ENCODE assay signal across 1 cellular context in genomic region chr3:72683068-72683467, GRCh38.
TF ChIP-seq lines count a peak whose summit lies in the region.

No MANE protein-coding gene starts in this region.

TF ChIP-seq in GM12878, 131 proteins besides CTCF, POLR2A, EP300 and RAD21 (continued from another document):
- TF ChIP-seq CUX1 (IDR thresholded peaks at IDR 0.05; ENCODE audit: insufficient replicate concordance, low read depth, low read length) (no peak), POU2F2 (IDR thresholded peaks at IDR 0.05; ENCODE audit: borderline replicate concordance, low read depth, low read length) (0 out of 3 replicates have a peak, but pooled peaks have one; percentile 29), FOXK2 (IDR thresholded peaks at IDR 0.05) (no peak), ZBTB11 (CRISPR knock-in tag; IDR thresholded peaks at IDR 0.05) (no peak), KDM1A (IDR thresholded peaks at IDR 0.05; ENCODE audit: borderline replicate concordance) (no peak), MYC (IDR thresholded peaks at IDR 0.05; ENCODE audit: insufficient read depth, insufficient read length, insufficient replicate concordance, low read length, severe bottlenecking) (no peak), ATF7 (IDR thresholded peaks at IDR 0.05; ENCODE audit: low read depth) (peak; percentile 88), KLF5 (IDR thresholded peaks at IDR 0.05; ENCODE audit: partially characterized antibody) (no peak), MEF2A (IDR thresholded peaks at IDR 0.05; ENCODE audit: insufficient read depth, low read depth, low read length) (0 out of 2 replicates have a peak, but pooled peaks have one; percentile 51), FOXM1 (IDR thresholded peaks at IDR 0.05; ENCODE audit: low read depth, low read length) (peak; percentile 79; the same call in 1 of the 2 replicates), NFIC (IDR thresholded peaks at IDR 0.05; ENCODE audit: low read depth, low read length) (peak; percentile 79), ZNF207 (IDR thresholded peaks at IDR 0.05; ENCODE audit: borderline replicate concordance) (no peak), TCF12 (IDR thresholded peaks at IDR 0.05; ENCODE audit: low read depth, low read length) (no peak), BCLAF1 (IDR thresholded peaks at IDR 0.05) (no peak), PRDM15 (CRISPR knock-in tag; IDR thresholded peaks at IDR 0.05) (no peak), SREBF2 (IDR thresholded peaks at IDR 0.05; ENCODE audit: low read length) (no peak), BRCA1 (IDR thresholded peaks at IDR 0.05; ENCODE audit: low read depth, low read length) (no peak), ZBED1 (IDR thresholded peaks at IDR 0.05; ENCODE audit: borderline replicate concordance) (peak; percentile 76; the same call in 1 of the 2 replicates), E2F8 (IDR thresholded peaks at IDR 0.05; ENCODE audit: low read depth, partially characterized antibody) (no peak), IKZF1 (conservative IDR thresholded peaks at IDR 0.05) (peak; percentile 67; the same call in 1 of the 2 replicates), CREM (IDR thresholded peaks at IDR 0.05; ENCODE audit: low read depth) (peak; percentile 60; the same call in 1 of the 2 replicates), BMI1 (IDR thresholded peaks at IDR 0.05; ENCODE audit: borderline replicate concordance) (no peak), ZBTB33 (IDR thresholded peaks at IDR 0.05) (no peak), RELB (IDR thresholded peaks at IDR 0.05; ENCODE audit: low read depth) (peak; percentile 61), CBFB (IDR thresholded peaks at IDR 0.05; ENCODE audit: low read depth) (no peak), DPF2 (IDR thresholded peaks at IDR 0.05) (peak; percentile 70), FOS (IDR thresholded peaks at IDR 0.05; ENCODE audit: borderline replicate concordance, extremely low read depth, insufficient read length) (no peak), CBX3 (IDR thresholded peaks at IDR 0.05; ENCODE audit: borderline replicate concordance, low read depth) (no peak), SMC3 (IDR thresholded peaks at IDR 0.05; ENCODE audit: borderline replicate concordance, low read length) (no peak), RB1 (IDR thresholded peaks at IDR 0.05; ENCODE audit: borderline replicate concordance) (no peak), SPI1 (IDR thresholded peaks at IDR 0.05; ENCODE audit: borderline replicate concordance, insufficient read depth, low read depth, low read length) (no peak), ETV6 (conservative IDR thresholded peaks at IDR 0.05 in 1 of 2, IDR thresholded peaks at IDR 0.05 in 1 of 2; ENCODE audit: borderline replicate concordance in 1 of 2, low read depth in 1 of 2) (no peak), LARP7 (IDR thresholded peaks at IDR 0.05) (no peak)
